In the genomic region with DNA sequence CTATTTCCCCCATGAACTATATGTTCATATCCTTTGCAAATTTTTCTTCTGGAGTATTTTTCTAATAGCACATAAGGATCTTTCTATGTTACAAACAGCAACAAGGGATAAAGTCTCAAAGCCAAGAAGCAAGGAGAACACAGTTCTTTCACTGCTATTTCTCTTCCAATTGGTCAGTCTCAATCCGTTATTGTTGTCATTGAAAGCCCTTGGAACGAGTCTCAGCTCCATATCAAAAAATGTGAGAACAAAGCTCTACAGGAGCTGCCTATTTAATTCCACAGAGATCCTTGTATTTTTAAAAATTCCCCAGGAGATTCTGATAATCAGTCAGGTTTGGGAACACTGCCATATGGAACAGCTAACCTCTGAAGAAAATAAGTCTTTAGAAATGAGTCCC, we compare ENCODE assay signal across 17 cellular contexts. TPM values are rescaled to one million over a fixed set of nuclear protein-coding genes. Genes with fewer than 3 reads are reported as not detected.
DNase-seq lines count a peak whose midpoint lies in the region; TF ChIP-seq lines count a peak whose summit lies in the region.
"Had no signal": no experiment of that assay in that cellular context is flagged by ENCODE, and none has a peak within 500 bp of the region (broad histone marks: within the 10 kb centered on the region; RNA-seq: fewer than 3 reads in every experiment).

No MANE protein-coding gene starts in this region.

- no peaks in the 10 kb centered on the region for H3K9me3 Mint-ChIP-seq in H9
- H3K9me3 Mint-ChIP-seq: CD14-positive monocyte; CD8-positive, alpha-beta memory T cell had no signal

- no peaks in the 10 kb centered on the region for H3K79me1 ChIP-seq in H9 (ENCODE audit: insufficient read depth, low read depth, low read length, poor library complexity, severe bottlenecking)

- H3K18ac ChIP-seq in H9 (ENCODE audit: insufficient read length, low read depth, low read length) = no peak overlapping the region

- DNase-seq in H9 = no peak
- peak; percentile 34 for DNase-seq in cerebellar cortex (ENCODE audit: low spot score)
- DNase-seq in pons (ENCODE audit: low spot score) = peak; percentile 71
- no peak for DNase-seq in ureter (ENCODE audit: low spot score)
- no peak for DNase-seq in NCI-H774 (lab: John Stamatoyannopoulos, UW)
- no peak for DNase-seq in activated CD4-positive, alpha-beta T cell treated with anti-CD3 and anti-CD28 coated beads for 48 hours
- no peak for DNase-seq in left ventricle myocardium inferior
- DNase-seq: Caco-2; CD8-positive, alpha-beta memory T cell; DND-41; GDM1; GOT3 had no signal

- H2BK5ac ChIP-seq in H9 (ENCODE audit: insufficient read length, low read length) = no peak overlapping the region

- TF ChIP-seq CTCF in H9 (conservative IDR thresholded peaks at IDR 0.05) (no peak), left ventricle myocardium inferior (IDR thresholded peaks at IDR 0.05; ENCODE audit: borderline replicate concordance) (no peak)

- no peak overlapping the region for H3K4me3 ChIP-seq in left ventricle myocardium inferior
- H3K4me3 ChIP-seq: HAP-1 had no signal

- WGBS in H9 (ENCODE audit: extremely low coverage, insufficient read length, low lambda C conversion rate) = no CpG with 5 or more reads among the region's 2 CpGs

- no peaks in the 10 kb centered on the region for H3K27me3 ChIP-seq in H9 (ENCODE audit: insufficient read depth, low read length)
- no peaks in the 10 kb centered on the region for H3K27me3 ChIP-seq in layer of hippocampus (ENCODE audit: control insufficient read depth, insufficient read depth, low read length)
- H3K27me3 ChIP-seq in left ventricle myocardium inferior (ENCODE audit: low read depth) = no peaks in the 10 kb centered on the region

- H3K9me3 ChIP-seq in H9 (ENCODE audit: control insufficient read depth, low read depth, low read length) (no peaks in the 10 kb centered on the region), left ventricle myocardium inferior (replicated peaks) (no peaks in the 10 kb centered on the region)
- H3K9me3 ChIP-seq: Caco-2, HAP-1 had no signal

- H3T11ph ChIP-seq in H9 (ENCODE audit: low read length) = no peak overlapping the region

- H3K36me3 ChIP-seq in left ventricle myocardium inferior = peaks cover 62% of the 10 kb centered on the region

- H3K4me1 ChIP-seq in H9 (ENCODE audit: insufficient read depth, low read length) (no peaks in the 10 kb centered on the region), left ventricle myocardium inferior (no peaks in the 10 kb centered on the region)
- H3K4me1 ChIP-seq: Caco-2 had no signal

- H2BK15ac ChIP-seq in H9 (ENCODE audit: low read depth, low read length) = no peak overlapping the region

- H3K27ac Mint-ChIP-seq in H9 = peak overlapping the region in 2 of 3 experiments; percentile 17 to 39; a peak in 1 of 7 replicates

- no peak overlapping the region for H3K4me2 ChIP-seq in H9 (ENCODE audit: insufficient read depth, insufficient read length, low read length)

- peaks cover 8% of the 10 kb centered on the region in 2 experiments for H3K4me1 Mint-ChIP-seq in H9
- H3K4me1 Mint-ChIP-seq: CD14-positive monocyte; CD8-positive, alpha-beta memory T cell had no signal

- H3K9ac ChIP-seq in H9 (ENCODE audit: extremely low read depth, insufficient read length, low read length) = no peak overlapping the region

- no peak overlapping the region for H2AFZ ChIP-seq in H9 (ENCODE audit: low read length)

- no peak overlapping the region for H4K91ac ChIP-seq in H9 (ENCODE audit: insufficient read length, low read depth, low read length)

- H3K27ac ChIP-seq in H9 (ENCODE audit: insufficient read length, low read depth, low read length) = no peak overlapping the region
- peak overlapping the region; percentile 54 for H3K27ac ChIP-seq in layer of hippocampus (ENCODE audit: low read depth, low read length)
- H3K27ac ChIP-seq in left ventricle myocardium inferior (replicated peaks) = no peak overlapping the region
- H3K27ac ChIP-seq: 22Rv1, HL-60 had no signal

- H3K36me3 Mint-ChIP-seq in H9 (ENCODE audit: insufficient read depth in 1 of 3, low read depth in 3 of 3) = peaks cover 19 to 66% (median 50%) of the 10 kb centered on the region in 3 experiments; a peak in 6 of 7 replicates

- no peak overlapping the region for H4K8ac ChIP-seq in H9 (replicated peaks; ENCODE audit: insufficient read length, low read depth, low read length)

- no peak overlapping the region for H2BK12ac ChIP-seq in H9 (ENCODE audit: insufficient read length, low read depth, low read length)

- intact Hi-C loops in left ventricle myocardium inferior (cut with micrococcal nuclease) = no loop called here

- no peak overlapping the region for H3K14ac ChIP-seq in H9 (ENCODE audit: insufficient read depth, low read length)

- no peak overlapping the region for H3K56ac ChIP-seq in H9 (ENCODE audit: insufficient read length, low read depth, low read length)

- H3K23me2 ChIP-seq in H9 (ENCODE audit: insufficient read length, low read depth, low read length, poor library complexity, severe bottlenecking) = no peaks in the 10 kb centered on the region

- H3K79me2 ChIP-seq in H9 (ENCODE audit: insufficient read depth, low read length) = no peaks in the 10 kb centered on the region

- no peak overlapping the region for H4K5ac ChIP-seq in H9 (ENCODE audit: insufficient read length, low read depth, low read length)

- H2BK120ac ChIP-seq in H9 (ENCODE audit: low read depth, low read length, poor library complexity, severe bottlenecking) = no peak overlapping the region

- H2AK5ac ChIP-seq in H9 (ENCODE audit: insufficient read length, low read length) = no peak overlapping the region

- H3K4me3 Mint-ChIP-seq in H9 = no peak overlapping the region
- H3K4me3 Mint-ChIP-seq: CD14-positive monocyte; CD8-positive, alpha-beta memory T cell had no signal

- H2BK20ac ChIP-seq in H9 (ENCODE audit: low read depth, low read length, poor library complexity, severe bottlenecking) = no peak overlapping the region

- H3K4ac ChIP-seq in H9 (ENCODE audit: low read depth, low read length) = no peak overlapping the region

- no peaks in the 10 kb centered on the region for H4K20me1 ChIP-seq in H9 (ENCODE audit: control insufficient read depth, insufficient read depth, insufficient read length)

- no peak overlapping the region for H3K23ac ChIP-seq in H9 (ENCODE audit: insufficient read length, low read depth, low read length)

- H3K27me3 Mint-ChIP-seq in H9 (ENCODE audit: low read depth) = no peaks in the 10 kb centered on the region
- H3K27me3 Mint-ChIP-seq: CD8-positive, alpha-beta memory T cell had no signal

RNA-seq across cellular contexts. Expression of a gene that starts 15.7 kb away (rescaled TPM):
- total RNA-seq in H9 (2021) (33.1 and 33.4 TPM in 2 replicates), ureter (16.3 TPM), left ventricle myocardium inferior (5.1 TPM)

Comparison
In these comparisons a context has a peak if more than half of its experiments do, and no peak if none do; other contexts are left out.
1. DNase-seq: peak in cerebellar cortex (single experiment) and pons (single experiment); none in H9 (single experiment), ureter (single experiment), NCI-H774 (single experiment), activated CD4-positive, alpha-beta T cell treated with anti-CD3 and anti-CD28 coated beads for 48 hours (single experiment) and left ventricle myocardium inferior (single experiment).